13 cellular contexts compared by ENCODE assay signal in genomic region chr2:207487650-207488315, GRCh38. TPM values are rescaled to one million over a fixed set of nuclear protein-coding genes. Genes with fewer than 3 reads are reported as not detected.
DNase-seq lines count a peak whose midpoint lies in the region; ATAC-seq and TF ChIP-seq lines count a peak whose summit lies in the region.
"Had no signal": no experiment of that assay in that cellular context is flagged by ENCODE, and none has a peak within 500 bp of the region (broad histone marks: within the 10 kb centered on the region; RNA-seq: fewer than 3 reads in every experiment).

No MANE protein-coding gene starts in this region.

- no peaks in the 10 kb centered on the region for H3K9me3 ChIP-seq in HCT116 (ENCODE audit: control insufficient read depth in 1 of 2, insufficient read depth in 1 of 2, low read depth in 1 of 2, low read length in 2 of 2)
- no peaks in the 10 kb centered on the region for H3K9me3 ChIP-seq in hepatocyte (ENCODE audit: low read depth)
- no peaks in the 10 kb centered on the region for H3K9me3 ChIP-seq in aorta (ENCODE audit: control insufficient read depth, low read length)
- H3K9me3 ChIP-seq: gastrocnemius medialis had no signal

- H3K4me1 ChIP-seq in HCT116 (ENCODE audit: control insufficient read depth in 1 of 2, insufficient read depth in 2 of 2, low read length in 2 of 2): peaks cover 0 to 15% of the 10 kb centered on the region in 2 experiments; a peak in 2 of 4 replicates
- no peaks in the 10 kb centered on the region for H3K4me1 ChIP-seq in hepatocyte (ENCODE audit: insufficient read depth)
- H3K4me1 ChIP-seq in aorta (ENCODE audit: control insufficient read depth in 1 of 2, insufficient read depth in 2 of 2, low read length in 2 of 2): peaks cover 3 to 5% of the 10 kb centered on the region in 2 donors
- H3K4me1 ChIP-seq: gastrocnemius medialis had no signal

- no peak overlapping the region for H2AFZ ChIP-seq in HCT116 (ENCODE audit: low read depth, low read length, poor library complexity, severe bottlenecking)
- H2AFZ ChIP-seq in hepatocyte: no peak overlapping the region

- no peak for TF ChIP-seq POLR2A in HCT116 (IDR thresholded peaks at IDR 0.05; ENCODE audit: borderline replicate concordance, extremely low read depth, insufficient read depth, insufficient read length)

- RAD21 ChIA-PET in HCT116 (lab: Charles Lee; ENCODE audit: low non-redundant PET in 1 of 2, low total read pairs in 2 of 2, uncharacterized antibody in 2 of 2, unreplicated experiment in 2 of 2): no interaction called here

- no peaks in the 10 kb centered on the region for H3K27me3 ChIP-seq in HCT116 (ENCODE audit: insufficient read depth, low read length)
- H3K27me3 ChIP-seq in hepatocyte: no peaks in the 10 kb centered on the region
- no peaks in the 10 kb centered on the region for H3K27me3 ChIP-seq in aorta (ENCODE audit: control insufficient read depth in 1 of 2, insufficient read depth in 2 of 2, low read length in 1 of 2)
- H3K27me3 ChIP-seq: gastrocnemius medialis had no signal

- TF ChIP-seq RAD21 in HCT116 (IDR thresholded peaks at IDR 0.05; ENCODE audit: low read depth): peak; percentile 43

- ATAC-seq in HCT116 (peak; percentile 87), aorta (ENCODE audit: low FRiP score) (no peak)
- ATAC-seq: activated CD4-positive, CD25-positive, alpha-beta regulatory T cell treated with anti-CD3 and anti-CD28 coated beads, Interleukin-2, amount 50 U/mL, for 24 hours had no signal

- CTCF ChIA-PET in HCT116 (lab: Charles Lee): interaction anchor here (1.0 kb wide), 1 partner anchor 584 kb away, joined by 3 read pairs; no protein-coding TSS in a partner anchor

- no TSS peak for BruUV-seq in HCT116 (replicated peaks; lab: Mats Ljungman, UMichigan)

- DNase-seq in AG09309 (ENCODE audit: low read depth): peak; percentile 81
- peak; percentile 32 for DNase-seq in HCT116 (ENCODE audit: low read depth, low spot score)
- peak; percentile 89 for DNase-seq in amniotic epithelial cell (ENCODE audit: low read depth)
- DNase-seq in islet precursor cell: peak; percentile 86
- DNase-seq in GM13977 (ENCODE audit: low spot score): no peak
- no peak for DNase-seq in hepatocyte (ENCODE audit: low spot score)
- no peak for DNase-seq in aorta
- DNase-seq in stimulated activated naive CD4-positive, alpha-beta T cell (lab: John Stamatoyannopoulos, UW): no peak
- DNase-seq: activated naive CD4-positive, alpha-beta T cell treated with anti-CD3 and anti-CD28 coated beads, Interleukin-2, amount 10 ng/mL, durations not matched to agents 7 days and 5 days; gastrocnemius medialis; GF-D8; stimulated activated naive CD4-positive, alpha-beta T cell treated with Interleukin-2 at 50 U/mL for 16 hours had no signal

- in situ Hi-C loops in GM13977 (cut with MboI; ENCODE audit: low pct_unique_long_range_greater_than_20kb, low sequenced_read_pairs, unreplicated experiment): no loop called here

- H4K20me1 ChIP-seq in HCT116 (ENCODE audit: insufficient read depth) (no peaks in the 10 kb centered on the region), hepatocyte (ENCODE audit: insufficient read depth, poor library complexity, severe bottlenecking) (no peaks in the 10 kb centered on the region)

- POLR2A ChIA-PET in HCT116 (lab: Charles Lee): no interaction called here

- H3K79me2 ChIP-seq in HCT116 (ENCODE audit: insufficient read depth, low read length) (no peaks in the 10 kb centered on the region), hepatocyte (no peaks in the 10 kb centered on the region)

- no peak overlapping the region for H3K27ac ChIP-seq in HCT116 (ENCODE audit: low read depth, low read length)
- H3K27ac ChIP-seq in hepatocyte: no peak overlapping the region
- no peak overlapping the region for H3K27ac ChIP-seq in aorta (ENCODE audit: low read depth in 1 of 2, low read length in 2 of 2)
- H3K27ac ChIP-seq: gastrocnemius medialis had no signal

- peak overlapping the region; percentile 60 for H3K4me2 ChIP-seq in HCT116 (ENCODE audit: low read length)
- H3K4me2 ChIP-seq in hepatocyte: no peak overlapping the region

- no peak overlapping the region for H3K9ac ChIP-seq in HCT116 (ENCODE audit: low read length)

- no peaks in the 10 kb centered on the region for H3K36me3 ChIP-seq in HCT116 (ENCODE audit: control insufficient read depth in 1 of 2, insufficient read depth in 2 of 2, low read length in 2 of 2)
- no peaks in the 10 kb centered on the region for H3K36me3 ChIP-seq in hepatocyte (replicated peaks; ENCODE audit: insufficient read depth, low read depth)
- H3K36me3 ChIP-seq in aorta (ENCODE audit: control insufficient read depth in 1 of 2, insufficient read depth in 2 of 2, low read length in 1 of 2): no peaks in the 10 kb centered on the region
- H3K36me3 ChIP-seq: gastrocnemius medialis had no signal

- intact Hi-C loops in HCT116 (cut with micrococcal nuclease): no loop called here
- intact Hi-C loops in aorta (cut with DNase I): no loop called here

- H3K4me3 ChIP-seq in AG09309 (ENCODE audit: control insufficient read depth, low read depth, low read length): no peak overlapping the region
- peak overlapping the region in 1 of 2 experiments; percentile 2; a peak in 1 of 4 replicates for H3K4me3 ChIP-seq in HCT116 (replicated peaks in 1 of 2; ENCODE audit: low read depth in 1 of 2, low read length in 2 of 2)
- no peak overlapping the region for H3K4me3 ChIP-seq in hepatocyte
- H3K4me3 ChIP-seq in aorta (ENCODE audit: low read length in 2 of 2): no peak overlapping the region
- H3K4me3 ChIP-seq: gastrocnemius medialis had no signal

- 74% methylated on average over 5 of the region's 5 CpGs for WGBS in hepatocyte (ENCODE audit: low lambda C conversion rate, missing lambda C conversion rate)
- 85 to 89% methylated on average over 5 of the region's 5 CpGs for WGBS in aorta, 2 donors

- H3K9me2 ChIP-seq in HCT116 (ENCODE audit: insufficient read depth): no peaks in the 10 kb centered on the region
- no peaks in the 10 kb centered on the region for H3K9me2 ChIP-seq in hepatocyte (replicated peaks; ENCODE audit: insufficient read depth)

- TF ChIP-seq CTCF in AG09309 (IDR thresholded peaks at IDR 0.05; ENCODE audit: control insufficient read depth, insufficient read depth, low read depth, low read length, missing control alignments) (peak; percentile 69), HCT116 (IDR thresholded peaks at IDR 0.05 in 2 of 3, conservative IDR thresholded peaks at IDR 0.05 in 1 of 3; ENCODE audit: borderline replicate concordance in 1 of 3, insufficient read depth in 1 of 3, low read depth in 2 of 3, low read length in 2 of 3) (0 out of 6 replicates have a peak, but pooled peaks of 1 of the 3 experiments have one; percentile 11), GM13977 (IDR thresholded peaks at IDR 0.05; ENCODE audit: extremely low read depth, insufficient read depth, missing control alignments) (no peak), hepatocyte (IDR thresholded peaks at IDR 0.05; ENCODE audit: poor library complexity) (no peak)

TF ChIP-seq in HCT116, 20 proteins besides CTCF, POLR2A, EP300 and RAD21 (continues in another document):
- TF ChIP-seq JUND (IDR thresholded peaks at IDR 0.05) (peak; percentile 73), CEBPB (IDR thresholded peaks at IDR 0.05; ENCODE audit: low read depth) (no peak), EZH2phosphoT487 (IDR thresholded peaks at IDR 0.05; ENCODE audit: borderline replicate concordance) (no peak), EGR1 (IDR thresholded peaks at IDR 0.05; ENCODE audit: low read depth) (no peak), REST (IDR thresholded peaks at IDR 0.05; ENCODE audit: low read depth) (no peak), ZBTB33 (IDR thresholded peaks at IDR 0.05; ENCODE audit: extremely low read depth, insufficient replicate concordance, low read length) (no peak), FOSL1 (IDR thresholded peaks at IDR 0.05; ENCODE audit: low read depth) (peak; percentile 88)

RNA-seq across cellular contexts. Expression of gene CREB1, which starts 42.0 kb away (rescaled TPM):
- total RNA-seq in HCT116 (2021; ENCODE audit: unreplicated experiment): 60.4 TPM
- polyA plus RNA-seq in HCT116 (2012): 32.4 and 32.9 TPM in 2 replicates
- total RNA-seq in hepatocyte: 40.8 and 42.0 TPM in 2 replicates
- 21.9 and 22.6 TPM in 2 replicates for polyA plus RNA-seq in hepatocyte
- 10 to 100 TPM; 62.0 to 88.7 TPM for total RNA-seq in aorta
- 1 to 10 TPM; 8.4 to 9.3 TPM for polyA plus RNA-seq in aorta

Comparison
In these comparisons a context has a peak if more than half of its experiments do, and no peak if none do; other contexts are left out.
1. DNase-seq: peak in AG09309 (single experiment), HCT116 (single experiment), amniotic epithelial cell (single experiment) and islet precursor cell (single experiment); none in GM13977 (single experiment), hepatocyte (single experiment), aorta (0 of 2) and stimulated activated naive CD4-positive, alpha-beta T cell (0 of 6).